Comparison of ENCODE assay signal across 16 cellular contexts in genomic region chr20:48259456-48259855, GRCh38.
DNase-seq lines count a peak whose midpoint lies in the region; ATAC-seq and TF ChIP-seq lines count a peak whose summit lies in the region.
"Had no signal": no experiment of that assay in that cellular context is flagged by ENCODE, and none has a peak within 500 bp of the region (broad histone marks: within the 10 kb centered on the region; RNA-seq: fewer than 3 reads in every experiment).

No MANE protein-coding gene starts in this region.

- H3K4me3 Mint-ChIP-seq in stimulated activated naive CD8-positive, alpha-beta T cell treated with anti-CD3 and anti-CD28 coated beads, Interleukin-15, Interleukin-2, amounts not matched to agents 100 ng/mL and 50 ng/mL, for 24 hours: no peak overlapping the region
- H3K4me3 Mint-ChIP-seq in stimulated activated naive CD8-positive, alpha-beta T cell treated with anti-CD3 and anti-CD28 coated beads, Interleukin-15, amount 100 ng/mL, for 72 hours: no peak overlapping the region
- H3K4me3 Mint-ChIP-seq in endodermal cell: no peak overlapping the region
- no peak overlapping the region for H3K4me3 Mint-ChIP-seq in nephron
- H3K4me3 Mint-ChIP-seq: CD4-positive, alpha-beta T cell had no signal

- ATAC-seq in stimulated activated naive CD8-positive, alpha-beta T cell treated with anti-CD3 and anti-CD28 coated beads, Interleukin-15, amount 100 ng/mL, for 72 hours: no peak
- no peak for ATAC-seq in GM18520 (IDR thresholded peaks at IDR 0.05; ENCODE audit: unreplicated experiment)
- ATAC-seq: A549 had no signal

- H3K9ac ChIP-seq in endodermal cell (ENCODE audit: extremely low read depth, low read length, poor library complexity, severe bottlenecking): no peak overlapping the region

- H3K4me1 Mint-ChIP-seq in stimulated activated naive CD8-positive, alpha-beta T cell treated with anti-CD3 and anti-CD28 coated beads, Interleukin-15, Interleukin-2, amounts not matched to agents 100 ng/mL and 50 ng/mL, for 24 hours (ENCODE audit: low read depth): no peaks in the 10 kb centered on the region
- no peaks in the 10 kb centered on the region for H3K4me1 Mint-ChIP-seq in stimulated activated naive CD8-positive, alpha-beta T cell treated with anti-CD3 and anti-CD28 coated beads, Interleukin-15, amount 100 ng/mL, for 72 hours
- H3K4me1 Mint-ChIP-seq in endodermal cell (peaks cover 7% of the 10 kb centered on the region), nephron (peaks cover 20% of the 10 kb centered on the region)

- no peak overlapping the region for H3K27ac ChIP-seq in endodermal cell (ENCODE audit: low read depth, low read length)
- H3K27ac ChIP-seq: 22Rv1, A549, C4-2B, HL-60 had no signal

- no peak overlapping the region for H3K4me3 ChIP-seq in endodermal cell (ENCODE audit: low read length)
- H3K4me3 ChIP-seq: A549, HAP-1 had no signal

- H3K9me3 Mint-ChIP-seq in stimulated activated naive CD8-positive, alpha-beta T cell treated with anti-CD3 and anti-CD28 coated beads, Interleukin-15, Interleukin-2, amounts not matched to agents 100 ng/mL and 50 ng/mL, for 24 hours: no peaks in the 10 kb centered on the region
- H3K9me3 Mint-ChIP-seq in stimulated activated naive CD8-positive, alpha-beta T cell treated with anti-CD3 and anti-CD28 coated beads, Interleukin-15, amount 100 ng/mL, for 72 hours: no peaks in the 10 kb centered on the region
- H3K9me3 Mint-ChIP-seq in endodermal cell (peaks cover 21% of the 10 kb centered on the region), nephron (peaks cover 15% of the 10 kb centered on the region)

- H3K4me1 ChIP-seq in endodermal cell (ENCODE audit: control insufficient read depth, insufficient read depth, low read length): no peaks in the 10 kb centered on the region
- H3K4me1 ChIP-seq: A549, HAP-1 had no signal

- no peak for DNase-seq in stimulated activated naive CD8-positive, alpha-beta T cell treated with anti-CD3 and anti-CD28 coated beads, Interleukin-15, amount 100 ng/mL, for 72 hours
- peak; percentile 47 for DNase-seq in endodermal cell
- DNase-seq in SKM-1 (lab: John Stamatoyannopoulos, UW; ENCODE audit: unreplicated experiment): no peak
- DNase-seq in superior temporal gyrus (ENCODE audit: extremely low spot score): no peak
- DNase-seq: AML-193; CD4-positive, alpha-beta T cell; DMS79; GDM1 had no signal

- peaks cover 19% of the 10 kb centered on the region for H3K9me3 ChIP-seq in endodermal cell (ENCODE audit: control insufficient read depth, low read length)

- H3K36me3 Mint-ChIP-seq in stimulated activated naive CD8-positive, alpha-beta T cell treated with anti-CD3 and anti-CD28 coated beads, Interleukin-15, Interleukin-2, amounts not matched to agents 100 ng/mL and 50 ng/mL, for 24 hours (ENCODE audit: low read depth): no peaks in the 10 kb centered on the region
- H3K36me3 Mint-ChIP-seq in endodermal cell (ENCODE audit: low read depth) (peaks cover 6% of the 10 kb centered on the region), nephron (ENCODE audit: low read depth) (peaks cover 3% of the 10 kb centered on the region)

- peaks cover 19% of the 10 kb centered on the region for H3K27me3 Mint-ChIP-seq in stimulated activated naive CD8-positive, alpha-beta T cell treated with anti-CD3 and anti-CD28 coated beads, Interleukin-15, Interleukin-2, amounts not matched to agents 100 ng/mL and 50 ng/mL, for 24 hours
- H3K27me3 Mint-ChIP-seq in stimulated activated naive CD8-positive, alpha-beta T cell treated with anti-CD3 and anti-CD28 coated beads, Interleukin-15, amount 100 ng/mL, for 72 hours: peaks cover 31% of the 10 kb centered on the region
- H3K27me3 Mint-ChIP-seq in endodermal cell (ENCODE audit: insufficient read depth) (peaks cover 4% of the 10 kb centered on the region), nephron (ENCODE audit: low read depth) (peaks cover 6% of the 10 kb centered on the region)

- H3K36me3 ChIP-seq in endodermal cell (ENCODE audit: control insufficient read depth, insufficient read depth, low read length): no peaks in the 10 kb centered on the region
- H3K36me3 ChIP-seq: HAP-1 had no signal

- 91 to 100% methylated on average over 1 to 6 of the region's 6 CpGs for WGBS in endodermal cell (ENCODE audit: insufficient coverage in 1 of 2, insufficient read length in 1 of 2), 2 experiments

- H3K27me3 ChIP-seq in endodermal cell (ENCODE audit: control insufficient read depth, insufficient read depth, low read length, poor library complexity, severe bottlenecking): no peaks in the 10 kb centered on the region

- peak overlapping the region; percentile 13 for H3K27ac Mint-ChIP-seq in stimulated activated naive CD8-positive, alpha-beta T cell treated with anti-CD3 and anti-CD28 coated beads, Interleukin-15, Interleukin-2, amounts not matched to agents 100 ng/mL and 50 ng/mL, for 24 hours
- H3K27ac Mint-ChIP-seq in stimulated activated naive CD8-positive, alpha-beta T cell treated with anti-CD3 and anti-CD28 coated beads, Interleukin-15, amount 100 ng/mL, for 72 hours: no peak overlapping the region
- no peak overlapping the region for H3K27ac Mint-ChIP-seq in endodermal cell
- peak overlapping the region; percentile 32 to 72 (median 56) for H3K27ac Mint-ChIP-seq in nephron
- H3K27ac Mint-ChIP-seq: CD4-positive, alpha-beta T cell had no signal

- TF ChIP-seq CTCF in endodermal cell (conservative IDR thresholded peaks at IDR 0.05) (no peak), nephron (IDR thresholded peaks at IDR 0.05; ENCODE audit: unreplicated experiment in 3 of 3) (no peak)

Comparison
In these comparisons a context has a peak if more than half of its experiments do, and no peak if none do; other contexts are left out.
1. H3K27ac Mint-ChIP-seq: peak in stimulated activated naive CD8-positive, alpha-beta T cell treated with anti-CD3 and anti-CD28 coated beads, Interleukin-15, Interleukin-2, amounts not matched to agents 100 ng/mL and 50 ng/mL, for 24 hours (single experiment) and nephron (3 of 3); none in stimulated activated naive CD8-positive, alpha-beta T cell treated with anti-CD3 and anti-CD28 coated beads, Interleukin-15, amount 100 ng/mL, for 72 hours (0 of 2) and endodermal cell (single experiment).